ENCODE assay signal across 9 cellular contexts in genomic region chrX:47658301-47658683, GRCh38. TPM values are rescaled to one million over a fixed set of nuclear protein-coding genes. Genes with fewer than 3 reads are reported as not detected.
A peak's percentile ranks its signal among the peaks of the same experiment; 100 is the strongest.
DNase-seq lines count a peak whose midpoint lies in the region; ATAC-seq and TF ChIP-seq lines count a peak whose summit lies in the region.
"Had no signal": no experiment of that assay in that cellular context is flagged by ENCODE, and none has a peak within 500 bp of the region (broad histone marks: within the 10 kb centered on the region; RNA-seq: fewer than 3 reads in every experiment).

No MANE protein-coding gene starts in this region.

- peaks cover 0 to 30% (median 6%) of the 10 kb centered on the region in 4 donors for H3K36me3 ChIP-seq in upper lobe of left lung

- DNase-seq in activated naive CD4-positive, alpha-beta T cell treated with Interleukin-2 at 50 U/mL for 16 hours = no peak
- DNase-seq in memory B cell (ENCODE audit: low spot score in 2 of 2) (no peak), upper lobe of left lung (no peak), NCI-H1436 treated with DMSO at 0.1 percent for 48 hours (lab: John Stamatoyannopoulos, UW) (no peak)

- no peaks in the 10 kb centered on the region for H3K4me1 ChIP-seq in upper lobe of left lung

- H3K27me3 ChIP-seq in upper lobe of left lung = no peaks in the 10 kb centered on the region

- 0 to 53% methylated on average over 2 to 13 of the region's 13 CpGs for WGBS in upper lobe of left lung, 2 donors

- peak overlapping the region; percentile 79 for H3K4me3 Mint-ChIP-seq in activated naive CD4-positive, alpha-beta T cell treated with anti-CD3 and anti-CD28 coated beads, Interleukin-2, amount 50 U/mL, for 24 hours
- H3K4me3 Mint-ChIP-seq in brain (peak overlapping the region; percentile 81 to 93 (median 90)), memory B cell (peak overlapping the region; percentile 86)

- TF ChIP-seq CTCF in brain (conservative IDR thresholded peaks at IDR 0.05) = no peak
- no peak for TF ChIP-seq CTCF in upper lobe of left lung (IDR thresholded peaks at IDR 0.05)

- H3K27ac Mint-ChIP-seq in activated naive CD4-positive, alpha-beta T cell treated with anti-CD3 and anti-CD28 coated beads, Interleukin-2, amount 50 U/mL, for 24 hours = peak overlapping the region; percentile 94
- H3K27ac Mint-ChIP-seq in brain (peak overlapping the region; percentile 89 to 99 (median 98)), memory B cell (peak overlapping the region; percentile 97)

- H3K9me3 Mint-ChIP-seq in activated naive CD4-positive, alpha-beta T cell treated with anti-CD3 and anti-CD28 coated beads, Interleukin-2, amount 50 U/mL, for 24 hours = no peaks in the 10 kb centered on the region
- H3K9me3 Mint-ChIP-seq in brain = peaks cover 0 to 4% (median 0%) of the 10 kb centered on the region in 5 experiments
- H3K9me3 Mint-ChIP-seq in memory B cell = no peaks in the 10 kb centered on the region

- no peaks in the 10 kb centered on the region for H3K27me3 Mint-ChIP-seq in activated naive CD4-positive, alpha-beta T cell treated with anti-CD3 and anti-CD28 coated beads, Interleukin-2, amount 50 U/mL, for 24 hours
- H3K27me3 Mint-ChIP-seq in brain = peaks cover 3% of the 10 kb centered on the region
- H3K27me3 Mint-ChIP-seq in memory B cell = no peaks in the 10 kb centered on the region

- TF ChIP-seq EP300 in upper lobe of left lung (IDR thresholded peaks at IDR 0.05) = no peak

- ATAC-seq in memory B cell (ENCODE audit: low read depth) (no peak), upper lobe of left lung (ENCODE audit: low FRiP score in 2 of 2) (no peak), HG03565 (IDR thresholded peaks at IDR 0.05; ENCODE audit: unreplicated experiment) (no peak), HG02938 (IDR thresholded peaks at IDR 0.05; ENCODE audit: unreplicated experiment) (no peak)

- TF ChIP-seq POLR2A in upper lobe of left lung (IDR thresholded peaks at IDR 0.05) = no peak

- peaks cover 26% of the 10 kb centered on the region for H3K4me1 Mint-ChIP-seq in activated naive CD4-positive, alpha-beta T cell treated with anti-CD3 and anti-CD28 coated beads, Interleukin-2, amount 50 U/mL, for 24 hours
- peaks cover 19% of the 10 kb centered on the region for H3K4me1 Mint-ChIP-seq in brain
- H3K4me1 Mint-ChIP-seq in memory B cell = peaks cover 10% of the 10 kb centered on the region

- peaks cover 15% of the 10 kb centered on the region for H3K36me3 Mint-ChIP-seq in activated naive CD4-positive, alpha-beta T cell treated with anti-CD3 and anti-CD28 coated beads, Interleukin-2, amount 50 U/mL, for 24 hours
- H3K36me3 Mint-ChIP-seq in brain (peaks cover 12% of the 10 kb centered on the region), memory B cell (peaks cover 9% of the 10 kb centered on the region)

- peak overlapping the region; percentile 92 to 99 (median 96) for H3K27ac ChIP-seq in upper lobe of left lung

- H3K9me3 ChIP-seq in upper lobe of left lung = no peaks in the 10 kb centered on the region

- H3K4me3 ChIP-seq in upper lobe of left lung = peak overlapping the region in 3 of 4 donors; percentile 58 to 62 (median 59)

RNA-seq across cellular contexts. Expression of gene UXT, which starts 0.7 kb away (rescaled TPM):
- 215 TPM for polyA plus RNA-seq in brain (ENCODE audit: insufficient read depth, low read depth, low replicate concordance)
- 10 to 100 TPM; 23.0 to 90.6 (median 75.2) TPM for total RNA-seq in upper lobe of left lung

RNA-seq across cellular contexts. Expression of gene ELK1, which starts 7.9 kb away (rescaled TPM):
- polyA plus RNA-seq in brain (ENCODE audit: insufficient read depth, low read depth, low replicate concordance) = 74.2 TPM
- total RNA-seq in upper lobe of left lung = 10 to 100 TPM; 11.5 to 30.4 (median 21.5) TPM

RNA-seq across cellular contexts. Expression of gene CFP, which starts 28.6 kb away (rescaled TPM):
- 1.1 TPM for polyA plus RNA-seq in brain (ENCODE audit: insufficient read depth, low read depth, low replicate concordance)
- total RNA-seq in upper lobe of left lung = 10 to 100 TPM in 5 of 6 donors, 1 to 10 TPM in 1; 9.1 to 40.6 (median 14.1) TPM
- total RNA-seq: M059J had no signal

RNA-seq across cellular contexts. Expression of gene SYN1, which starts 38.6 kb away (rescaled TPM):
- 275 TPM for polyA plus RNA-seq in brain (ENCODE audit: insufficient read depth, low read depth, low replicate concordance)
- total RNA-seq in upper lobe of left lung = 10 to 100 TPM in 1 of 6 donors, 1 to 10 TPM in 1, under 1 TPM in 4; 0.20 to 11.5 (median 0.56) TPM
